In the genomic region with DNA sequence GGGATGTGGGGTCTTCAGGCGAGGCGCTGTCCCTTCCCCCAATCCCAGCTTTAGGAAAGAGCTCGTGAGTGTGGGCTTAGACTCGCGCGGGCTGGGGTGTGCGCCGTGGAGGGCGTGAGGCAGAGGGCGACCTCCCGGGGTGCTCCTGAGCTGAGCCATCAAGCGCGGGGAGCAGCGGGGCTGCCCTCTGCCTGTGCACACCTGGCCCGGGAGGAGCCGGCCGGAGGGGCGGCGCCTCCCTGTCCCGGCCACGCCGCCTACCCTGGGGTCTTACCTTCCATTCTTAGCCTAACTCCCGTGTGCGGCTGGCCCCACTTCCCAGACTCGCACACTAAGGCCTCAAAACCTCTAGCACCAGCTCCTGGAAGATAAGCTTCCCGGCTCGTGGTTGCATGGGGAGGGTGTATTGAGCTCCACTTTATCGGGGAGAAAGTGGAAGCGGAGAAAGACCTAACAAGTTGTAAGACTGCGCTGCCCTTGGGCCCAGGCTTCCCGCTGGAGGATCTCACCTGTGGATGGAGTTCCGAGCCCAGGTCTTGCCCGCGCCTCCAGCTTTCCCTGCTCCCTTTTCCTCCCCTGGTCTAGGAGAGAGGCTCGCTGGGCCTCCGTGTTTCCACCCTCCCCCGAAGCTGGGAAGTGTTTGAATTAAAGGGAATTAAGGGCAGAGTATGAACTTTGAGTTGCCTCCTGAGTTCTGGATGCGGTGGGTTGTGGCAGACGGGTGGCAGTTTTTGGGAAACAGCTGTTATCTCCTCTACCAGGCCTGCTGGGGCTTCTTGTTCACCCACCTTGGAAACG, we compare ENCODE assay signal across 8 cellular contexts. TPM values are rescaled to one million over a fixed set of nuclear protein-coding genes. Genes with fewer than 3 reads are reported as not detected.
DNase-seq lines count a peak whose midpoint lies in the region; ATAC-seq, FAIRE-seq and TF ChIP-seq lines count a peak whose summit lies in the region.

No MANE protein-coding gene starts in this region.

- H3K27ac ChIP-seq in muscle layer of duodenum (ENCODE audit: low read length), result no peak overlapping the region

- peak overlapping the region; percentile 70 to 90 for H3K4me3 ChIP-seq in muscle layer of duodenum (ENCODE audit: low read depth in 1 of 2, low read length in 2 of 2)

- ATAC-seq in GM19035 (IDR thresholded peaks at IDR 0.05; ENCODE audit: unreplicated experiment) (no peak), HG02623 (IDR thresholded peaks at IDR 0.05; ENCODE audit: unreplicated experiment) (no peak), HG03097 (IDR thresholded peaks at IDR 0.05; ENCODE audit: low FRiP score, unreplicated experiment) (no peak)

- TF ChIP-seq CTCF in chondrocyte (IDR thresholded peaks at IDR 0.05), result no peak

- DNase-seq in ELF-1 (ENCODE audit: low read depth, low spot score) (peak; percentile 53), NAMALWA (ENCODE audit: low spot score) (peak; percentile 38), chondrocyte (ENCODE audit: low spot score) (peak; percentile 68), HTR-8/SVneo (ENCODE audit: insufficient read length, low spot score) (no peak)

- H3K4me3 Mint-ChIP-seq in chondrocyte (ENCODE audit: unreplicated experiment), result peak overlapping the region; percentile 92

- H3K27ac Mint-ChIP-seq in chondrocyte (ENCODE audit: unreplicated experiment), result no peak overlapping the region

- no peaks in the 10 kb centered on the region for H3K36me3 ChIP-seq in muscle layer of duodenum (ENCODE audit: control insufficient read depth in 1 of 2, insufficient read depth in 2 of 2, low read length in 2 of 2)

- no peaks in the 10 kb centered on the region for H3K9me3 ChIP-seq in muscle layer of duodenum (ENCODE audit: control insufficient read depth in 1 of 2, low read length in 2 of 2)

- H3K36me3 Mint-ChIP-seq in chondrocyte (ENCODE audit: low read depth), result no peaks in the 10 kb centered on the region

- H3K4me1 ChIP-seq in muscle layer of duodenum (ENCODE audit: control insufficient read depth in 1 of 2, insufficient read depth in 2 of 2, low read length in 2 of 2), result peaks cover 0 to 16% of the 10 kb centered on the region in 2 donors

- H3K9me3 Mint-ChIP-seq in chondrocyte (ENCODE audit: low read depth), result no peaks in the 10 kb centered on the region

- H3K27me3 Mint-ChIP-seq in chondrocyte (ENCODE audit: low read depth), result no peaks in the 10 kb centered on the region

- no peak for FAIRE-seq in HTR-8/SVneo (lab: Jason Lieb, UNC)

- H3K4me1 Mint-ChIP-seq in chondrocyte (ENCODE audit: low read depth), result peaks cover 19% of the 10 kb centered on the region

- H3K27me3 ChIP-seq in muscle layer of duodenum (ENCODE audit: low read depth, low read length), result no peaks in the 10 kb centered on the region

RNA-seq across cellular contexts. Expression of a gene that starts 1.2 kb away (rescaled TPM):
- 2.0 to 4.8 TPM (median 4.7 TPM) in 3 replicates for total RNA-seq in chondrocyte

RNA-seq across cellular contexts. Expression of a gene that starts 20.1 kb away (rescaled TPM):
- total RNA-seq in chondrocyte, result 34.4 to 83.2 TPM (median 82.9 TPM) in 3 replicates

RNA-seq across cellular contexts. Expression of a gene that starts 56.4 kb away (rescaled TPM):
- 121 to 177 TPM (median 176 TPM) in 3 replicates for total RNA-seq in chondrocyte
